In the genomic region with DNA sequence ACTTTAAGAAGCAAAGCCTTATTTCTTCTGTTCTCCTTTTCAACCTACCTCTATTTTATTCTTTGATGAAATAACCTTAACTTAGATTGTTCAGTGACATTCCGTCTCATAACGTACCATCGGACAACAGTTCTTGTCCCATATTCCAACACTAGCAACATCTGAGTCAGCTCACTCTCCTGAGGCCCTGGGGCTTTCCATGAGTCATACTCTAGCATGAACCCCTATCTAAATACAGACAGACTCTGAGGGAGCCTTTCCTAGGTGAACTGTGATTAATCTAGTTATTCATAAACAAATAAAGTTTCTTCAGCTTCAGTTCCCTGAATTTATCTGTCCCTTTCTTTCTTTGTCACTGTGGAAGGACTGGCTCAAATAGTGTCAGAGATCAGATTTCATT, we compare ENCODE assay signal across 12 cellular contexts.
DNase-seq lines count a peak whose midpoint lies in the region; ATAC-seq and TF ChIP-seq lines count a peak whose summit lies in the region.
"Had no signal": no experiment of that assay in that cellular context is flagged by ENCODE, and none has a peak within 500 bp of the region (broad histone marks: within the 10 kb centered on the region; RNA-seq: fewer than 3 reads in every experiment).

No MANE protein-coding gene starts in this region.

- H3K9me3 ChIP-seq in IMR-90 (ENCODE audit: control insufficient read depth, insufficient read depth, low read length), result peaks cover 12% of the 10 kb centered on the region

- H2BK5ac ChIP-seq in IMR-90 (ENCODE audit: low read depth, low read length, poor library complexity, severe bottlenecking), result no peak overlapping the region

- H2AK5ac ChIP-seq in IMR-90 (ENCODE audit: low read depth, low read length), result no peak overlapping the region

- no peaks in the 10 kb centered on the region for H3K27me3 ChIP-seq in IMR-90 (ENCODE audit: control insufficient read depth, insufficient read depth, low read length)

- H3K56ac ChIP-seq in IMR-90 (ENCODE audit: extremely low read depth, insufficient read depth, low read length), result no peak overlapping the region

- H2AK9ac ChIP-seq in IMR-90 (replicated peaks; ENCODE audit: low read depth, low read length, poor library complexity), result no peak overlapping the region

- no peak overlapping the region for H3K14ac ChIP-seq in IMR-90 (replicated peaks; ENCODE audit: low read depth, low read length)

- H4K91ac ChIP-seq in IMR-90 (ENCODE audit: insufficient read depth, low read depth, low read length), result no peak overlapping the region

- H2AFZ ChIP-seq in IMR-90 (replicated peaks; ENCODE audit: low read length, poor library complexity), result no peak overlapping the region

- no peaks in the 10 kb centered on the region for H4K20me1 ChIP-seq in IMR-90 (ENCODE audit: insufficient read depth, low read length)

- WGBS in IMR-90 (ENCODE audit: extremely low coverage in 2 of 2, insufficient read length in 1 of 2), 2 experiments, result no CpG with 5 or more reads among the region's 3 CpGs

- no peak overlapping the region for H3K23ac ChIP-seq in IMR-90 (ENCODE audit: low read depth, low read length)

- H3K4me2 ChIP-seq in IMR-90 (ENCODE audit: low read depth, low read length), result peak overlapping the region; percentile 8; the same call in 1 of the 2 replicates

- no peaks in the 10 kb centered on the region for H3K79me1 ChIP-seq in IMR-90 (ENCODE audit: low read depth in 1 of 2, low read length in 2 of 2)

- dilution Hi-C loops in IMR-90 (cut with HindIII; ENCODE audit: low sequenced_read_pairs, unreplicated experiment), result no loop called here

- H3K9me1 ChIP-seq in IMR-90 (ENCODE audit: insufficient read depth, low read length), result peaks cover 2% of the 10 kb centered on the region; the same call in 1 of the 2 replicates

- POLR2A ChIA-PET in IMR-90 (lab: Charles Lee; ENCODE audit: unreplicated experiment), result no interaction called here

- H4K5ac ChIP-seq in IMR-90 (ENCODE audit: low read depth, low read length), result no peak overlapping the region

- intact Hi-C loops in IMR-90 (cut with micrococcal nuclease), result no loop called here

- no TSS peak for BruUV-seq in IMR-90 (replicated peaks; lab: Mats Ljungman, UMichigan)

- peaks cover 7% of the 10 kb centered on the region for H3K4me1 ChIP-seq in IMR-90 (ENCODE audit: control insufficient read depth, insufficient read depth, low read length)

- no peak overlapping the region for H3K4me3 ChIP-seq in IMR-90 (ENCODE audit: insufficient read depth, low read depth, low read length)

- H3K18ac ChIP-seq in IMR-90 (ENCODE audit: low read depth, low read length), result no peak overlapping the region

- H2BK15ac ChIP-seq in IMR-90 (ENCODE audit: low read depth, low read length), result no peak overlapping the region

- no peak overlapping the region for H2BK20ac ChIP-seq in IMR-90 (ENCODE audit: low read depth, low read length)

- H3K4me1 Mint-ChIP-seq in nephron progenitor cell, result peaks cover 3% of the 10 kb centered on the region
- H3K4me1 Mint-ChIP-seq: stimulated activated effector memory CD8-positive, alpha-beta T cell treated with anti-CD3 and anti-CD28 coated beads, Interleukin-12 subunit alpha, Interleukin-12 subunit beta, amount 100 ng/mL, for 72 hours had no signal

- H3K36me3 Mint-ChIP-seq in nephron progenitor cell (ENCODE audit: low read depth), result peaks cover 15% of the 10 kb centered on the region
- H3K36me3 Mint-ChIP-seq: stimulated activated effector memory CD8-positive, alpha-beta T cell treated with anti-CD3 and anti-CD28 coated beads, Interleukin-12 subunit alpha, Interleukin-12 subunit beta, amount 100 ng/mL, for 72 hours had no signal

- no peaks in the 10 kb centered on the region for H3K36me3 ChIP-seq in IMR-90 (ENCODE audit: control insufficient read depth, insufficient read depth, low read length)

- in situ Hi-C loops in ACHN (cut with HindIII; ENCODE audit: low pct_ligation_motif_present, low pct_unique_long_range_greater_than_20kb, low sequenced_read_pairs) (no loop called here), IMR-90 (cut with MboI; ENCODE audit: low sequenced_read_pairs) (no loop called here)

- TF ChIP-seq RAD21 in IMR-90 (IDR thresholded peaks at IDR 0.05; ENCODE audit: low read length), result no peak

- H3K9ac ChIP-seq in IMR-90 (ENCODE audit: low read depth, low read length), result no peak overlapping the region

- H3K27me3 Mint-ChIP-seq in nephron progenitor cell (ENCODE audit: low read depth, poor library complexity), result peaks cover 4% of the 10 kb centered on the region

- no peak overlapping the region for H4K8ac ChIP-seq in IMR-90 (ENCODE audit: low read depth in 2 of 2, low read length in 2 of 2)

- H3K27ac Mint-ChIP-seq in nephron progenitor cell, result no peak overlapping the region
- H3K27ac Mint-ChIP-seq: stimulated activated effector memory CD8-positive, alpha-beta T cell treated with anti-CD3 and anti-CD28 coated beads, Interleukin-12 subunit alpha, Interleukin-12 subunit beta, amount 100 ng/mL, for 72 hours had no signal

- H3K4ac ChIP-seq in IMR-90 (ENCODE audit: low read depth, low read length), result no peak overlapping the region

- DNase-seq in ACHN, result peak; percentile 69
- peak; percentile 89 for DNase-seq in IMR-90
- DNase-seq in astrocyte of the hippocampus (ENCODE audit: low read depth, low spot score), result peak; percentile 69
- peak; percentile 97 for DNase-seq in iris pigment epithelial cell (ENCODE audit: low read depth)
- no peak for DNase-seq in NCI-H187 treated with DMSO at 0.1 percent for 48 hours (lab: John Stamatoyannopoulos, UW)
- no peak for DNase-seq in GM19238 (ENCODE audit: insufficient read length, low spot score)
- no peak for DNase-seq in nephron progenitor cell
- no peak for DNase-seq in NCI-H1436 (lab: John Stamatoyannopoulos, UW)
- DNase-seq: activated CD4-positive, CD25-positive, alpha-beta regulatory T cell treated with anti-CD3 and anti-CD28 coated beads, Interleukin-2, amount 50 U/mL, for 72 hours; anterior cingulate cortex; stimulated activated CD4-positive, alpha-beta T cell treated with anti-CD3 and anti-CD28 coated beads, Interleukin-2, amount 100 ng/mL, for 24 hours had no signal

- CTCF ChIA-PET in IMR-90 (lab: Yijun Ruan, JAX), result interaction anchor here (0.7 to 1.3 kb wide), 6 partner anchors 11 to 184 kb away, joined by 3 to 4 read pairs (median 4); no protein-coding TSS in a partner anchor

- H3K4me3 Mint-ChIP-seq in nephron progenitor cell, result no peak overlapping the region
- H3K4me3 Mint-ChIP-seq: stimulated activated effector memory CD8-positive, alpha-beta T cell treated with anti-CD3 and anti-CD28 coated beads, Interleukin-12 subunit alpha, Interleukin-12 subunit beta, amount 100 ng/mL, for 72 hours had no signal

- no peak for TF ChIP-seq CTCF in IMR-90 (conservative IDR thresholded peaks at IDR 0.05; ENCODE audit: low read depth, low read length)
- TF ChIP-seq CTCF in nephron progenitor cell (IDR thresholded peaks at IDR 0.05), result no peak

- no peak overlapping the region for H3K27ac ChIP-seq in IMR-90 (ENCODE audit: insufficient read depth, low read length)

- no peak for TF ChIP-seq POLR2A in IMR-90 (IDR thresholded peaks at IDR 0.05; ENCODE audit: low read depth, low read length)

- peak; percentile 94 for ATAC-seq in IMR-90 (ENCODE audit: low read depth)
- ATAC-seq: stimulated activated effector memory CD8-positive, alpha-beta T cell treated with anti-CD3 and anti-CD28 coated beads, Interleukin-12 subunit alpha, Interleukin-12 subunit beta, amount 100 ng/mL, for 72 hours had no signal

- peaks cover 56% of the 10 kb centered on the region for H3K9me3 Mint-ChIP-seq in nephron progenitor cell

- H2BK120ac ChIP-seq in IMR-90 (ENCODE audit: low read depth, low read length), result no peak overlapping the region

TF ChIP-seq in IMR-90, 13 proteins besides CTCF, POLR2A, EP300 and RAD21:
- TF ChIP-seq, protein P1, sequence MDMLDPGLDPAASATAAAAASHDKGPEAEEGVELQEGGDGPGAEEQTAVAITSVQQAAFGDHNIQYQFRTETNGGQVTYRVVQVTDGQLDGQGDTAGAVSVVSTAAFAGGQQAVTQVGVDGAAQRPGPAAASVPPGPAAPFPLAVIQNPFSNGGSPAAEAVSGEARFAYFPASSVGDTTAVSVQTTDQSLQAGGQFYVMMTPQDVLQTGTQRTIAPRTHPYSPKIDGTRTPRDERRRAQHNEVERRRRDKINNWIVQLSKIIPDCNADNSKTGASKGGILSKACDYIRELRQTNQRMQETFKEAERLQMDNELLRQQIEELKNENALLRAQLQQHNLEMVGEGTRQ (IDR thresholded peaks at IDR 0.05; ENCODE audit: low read depth, low read length), result no peak
- TF ChIP-seq MXI1 (IDR thresholded peaks at IDR 0.05; ENCODE audit: borderline replicate concordance, low read depth, low read length), result no peak
- no peak; the same call in 1 of the 2 replicates for TF ChIP-seq SMC3 (IDR thresholded peaks at IDR 0.05; ENCODE audit: low read depth, low read length)
- TF ChIP-seq NFE2L2 (IDR thresholded peaks at IDR 0.05; ENCODE audit: low read depth, low read length), result no peak
- no peak for TF ChIP-seq CEBPB (IDR thresholded peaks at IDR 0.05; ENCODE audit: low read depth, low read length)
- no peak for TF ChIP-seq BHLHE40 (IDR thresholded peaks at IDR 0.05; ENCODE audit: low read depth, low read length)
- TF ChIP-seq RCOR1 (IDR thresholded peaks at IDR 0.05; ENCODE audit: insufficient replicate concordance, low read length), result no peak
- TF ChIP-seq MAFK (IDR thresholded peaks at IDR 0.05; ENCODE audit: low read depth, low read length), result peak; percentile 35; the same call in 1 of the 2 replicates
- TF ChIP-seq, protein P2, sequence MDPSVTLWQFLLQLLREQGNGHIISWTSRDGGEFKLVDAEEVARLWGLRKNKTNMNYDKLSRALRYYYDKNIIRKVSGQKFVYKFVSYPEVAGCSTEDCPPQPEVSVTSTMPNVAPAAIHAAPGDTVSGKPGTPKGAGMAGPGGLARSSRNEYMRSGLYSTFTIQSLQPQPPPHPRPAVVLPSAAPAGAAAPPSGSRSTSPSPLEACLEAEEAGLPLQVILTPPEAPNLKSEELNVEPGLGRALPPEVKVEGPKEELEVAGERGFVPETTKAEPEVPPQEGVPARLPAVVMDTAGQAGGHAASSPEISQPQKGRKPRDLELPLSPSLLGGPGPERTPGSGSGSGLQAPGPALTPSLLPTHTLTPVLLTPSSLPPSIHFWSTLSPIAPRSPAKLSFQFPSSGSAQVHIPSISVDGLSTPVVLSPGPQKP (IDR thresholded peaks at IDR 0.05; ENCODE audit: borderline replicate concordance, low read depth, low read length), result no peak
- TF ChIP-seq CHD1 (IDR thresholded peaks at IDR 0.05; ENCODE audit: low read depth, low read length), result no peak
- peak; percentile 94 for TF ChIP-seq FOS (IDR thresholded peaks at IDR 0.05; ENCODE audit: low read depth, low read length)

Comparison
In these comparisons a context has a peak if more than half of its experiments do, and no peak if none do; other contexts are left out.
1. DNase-seq: peak in ACHN (single experiment), IMR-90 (single experiment), astrocyte of the hippocampus (single experiment) and iris pigment epithelial cell (single experiment); none in NCI-H187 treated with DMSO at 0.1 percent for 48 hours (single experiment), GM19238 (single experiment), nephron progenitor cell (single experiment) and NCI-H1436 (single experiment).